In the genomic region with DNA sequence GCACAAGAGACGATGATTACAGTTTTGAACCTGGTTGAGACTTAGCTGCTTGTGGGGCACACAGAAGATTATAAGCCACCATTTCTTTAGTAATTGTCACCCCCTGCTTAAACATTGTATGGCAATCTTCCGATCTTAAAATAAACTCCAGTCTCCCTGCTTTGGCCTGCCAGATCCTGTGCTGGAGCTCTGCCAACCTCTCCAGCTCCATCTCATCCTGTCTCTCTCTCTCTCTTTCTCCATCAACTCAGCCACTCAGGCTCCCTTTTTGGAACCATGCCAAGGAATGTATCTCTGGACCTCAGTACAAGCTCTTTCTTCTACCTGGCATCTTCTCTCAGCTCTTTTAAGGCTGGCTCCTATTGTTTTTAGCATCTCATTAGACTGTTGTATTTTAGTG, we compare ENCODE assay signal across 18 cellular contexts.
DNase-seq lines count a peak whose midpoint lies in the region; ATAC-seq and TF ChIP-seq lines count a peak whose summit lies in the region.
"Had no signal": no experiment of that assay in that cellular context is flagged by ENCODE, and none has a peak within 500 bp of the region (broad histone marks: within the 10 kb centered on the region; RNA-seq: fewer than 3 reads in every experiment).

No MANE protein-coding gene starts in this region.

- CTCF ChIA-PET in SK-N-SH (lab: Yijun Ruan, JAX) = interaction anchor here (1.6 kb wide), 1 partner anchor 8 kb away, joined by 3 read pairs; no protein-coding TSS in a partner anchor

- H3K4me1 ChIP-seq in SK-N-SH (ENCODE audit: control insufficient read depth in 1 of 2, insufficient read depth in 2 of 2, low read depth in 1 of 2, low read length in 1 of 2) (peaks cover 0 to 15% of the 10 kb centered on the region in 2 experiments; a peak in 2 of 4 replicates), left lung (no peaks in the 10 kb centered on the region)
- H3K4me1 ChIP-seq: breast epithelium, upper lobe of right lung had no signal

- TF ChIP-seq CTCF in SK-N-SH (IDR thresholded peaks at IDR 0.05) (no peak), left lung (IDR thresholded peaks at IDR 0.05) (no peak)

- no peak overlapping the region for H3K9ac ChIP-seq in SK-N-SH

- H3F3A ChIP-seq in SK-N-SH (replicated peaks; ENCODE audit: insufficient read depth) = no peaks in the 10 kb centered on the region

- H3K4me3 ChIP-seq in SK-N-SH (ENCODE audit: low read depth in 2 of 2, low read length in 1 of 2) = no peak overlapping the region
- no peak overlapping the region for H3K4me3 ChIP-seq in left lung
- H3K4me3 ChIP-seq: breast epithelium, skin epidermis, upper lobe of right lung had no signal

- H3K4me2 ChIP-seq in SK-N-SH = no peak overlapping the region

- DNase-seq in COR-L47 (lab: John Stamatoyannopoulos, UW) (peak; percentile 54), HT-29 (ENCODE audit: low spot score) (peak; percentile 3), SK-N-SH (peak; percentile 67), left lung (no peak), DMS153 (lab: John Stamatoyannopoulos, UW) (no peak), LoVo (ENCODE audit: low spot score) (no peak), activated gamma-delta T cell treated with Interleukin-2 at 50 U/mL for 16 hours (no peak)
- DNase-seq: HCEC 1CT; kidney; NK-92 treated with Interleukin-12 subunit alpha and Interleukin-12 subunit beta, amount 100 ng/mL, for 24 hours; stimulated activated CD4-positive, alpha-beta T cell treated with anti-CD3 and anti-CD28 coated beads, Interleukin-2, amount 100 ng/mL, for 48 hours; stimulated activated naive CD8-positive, alpha-beta T cell treated with anti-CD3 and anti-CD28 coated beads, Interleukin-15, amount 100 ng/mL, for 72 hours; upper lobe of right lung had no signal

- POLR2A ChIA-PET in SK-N-SH (lab: Yijun Ruan, JAX) = interaction anchor here (1.1 kb wide), 1 partner anchor 46 kb away, joined by 5 read pairs; no protein-coding TSS in a partner anchor

- intact Hi-C loops in left lung (cut with DNase I) = no loop called here

- H3K9me3 ChIP-seq in SK-N-SH (no peaks in the 10 kb centered on the region), left lung (no peaks in the 10 kb centered on the region)
- H3K9me3 ChIP-seq: breast epithelium, upper lobe of right lung had no signal

- no peaks in the 10 kb centered on the region for H3K36me3 ChIP-seq in SK-N-SH (replicated peaks in 1 of 2; ENCODE audit: control insufficient read depth in 1 of 2, insufficient read depth in 2 of 2, low read length in 1 of 2)
- H3K36me3 ChIP-seq in left lung = no peaks in the 10 kb centered on the region
- H3K36me3 ChIP-seq: breast epithelium, upper lobe of right lung had no signal

- H3K79me2 ChIP-seq in SK-N-SH (ENCODE audit: insufficient read depth) = no peaks in the 10 kb centered on the region

- peak in 1 of 2 experiments; percentile 87; a peak in 2 of 4 replicates for TF ChIP-seq EP300 in SK-N-SH (IDR thresholded peaks at IDR 0.05; ENCODE audit: borderline replicate concordance in 1 of 2, low read depth in 1 of 2, low read length in 1 of 2)

- WGBS in SK-N-SH (ENCODE audit: low lambda C conversion rate) = 11% methylated on average over 2 of the region's 2 CpGs

- no peak overlapping the region for H2AFZ ChIP-seq in SK-N-SH (ENCODE audit: low read depth)

- TF ChIP-seq RAD21 in SK-N-SH (IDR thresholded peaks at IDR 0.05; ENCODE audit: low read length) = peak; percentile 17; the same call in 1 of the 2 replicates

- H3K27ac ChIP-seq in SK-N-SH (ENCODE audit: low read depth in 2 of 2, low read length in 1 of 2) (peak overlapping the region in 1 of 2 experiments; percentile 92; a peak in 2 of 4 replicates), left lung (no peak overlapping the region)
- H3K27ac ChIP-seq: breast epithelium, HL-60, skin epidermis, upper lobe of right lung had no signal

- H3K27me3 ChIP-seq in SK-N-SH (ENCODE audit: insufficient read depth) (no peaks in the 10 kb centered on the region), left lung (no peaks in the 10 kb centered on the region)
- H3K27me3 ChIP-seq: breast epithelium, upper lobe of right lung had no signal

- no peaks in the 10 kb centered on the region for H3K9me2 ChIP-seq in SK-N-SH

- ATAC-seq in left lung (peak; percentile 12), HG03175 (IDR thresholded peaks at IDR 0.05; ENCODE audit: unreplicated experiment) (no peak)
- ATAC-seq: activated T-helper 17 cell treated with anti-CD3 and anti-CD28 coated beads, Interleukin-2, amount 50 U/mL, for 72 hours; stimulated activated naive CD8-positive, alpha-beta T cell treated with anti-CD3 and anti-CD28 coated beads, Interleukin-15, amount 100 ng/mL, for 72 hours had no signal

- H4K20me1 ChIP-seq in SK-N-SH (ENCODE audit: insufficient read depth) = no peaks in the 10 kb centered on the region

TF ChIP-seq in SK-N-SH, 30 proteins besides CTCF, POLR2A, EP300 and RAD21:
- TF ChIP-seq RCOR1 (IDR thresholded peaks at IDR 0.05; ENCODE audit: low read length) (peak; percentile 78), CHD2 (IDR thresholded peaks at IDR 0.05; ENCODE audit: low read length, partially characterized antibody) (peak; percentile 69), NFIC (IDR thresholded peaks at IDR 0.05; ENCODE audit: borderline replicate concordance) (peak; percentile 61; the same call in 1 of the 2 replicates), TCF12 (IDR thresholded peaks at IDR 0.05) (peak; percentile 18; the same call in 1 of the 2 replicates), GATA2 (CRISPR knock-in tag; IDR thresholded peaks at IDR 0.05) (peak; percentile 85), SMC3 (IDR thresholded peaks at IDR 0.05; ENCODE audit: low read depth, low read length) (peak; percentile 3; the same call in 1 of the 2 replicates), FOXJ3 (CRISPR knock-in tag; IDR thresholded peaks at IDR 0.05) (peak; percentile 80)
- TF ChIP-seq, protein P1, sequence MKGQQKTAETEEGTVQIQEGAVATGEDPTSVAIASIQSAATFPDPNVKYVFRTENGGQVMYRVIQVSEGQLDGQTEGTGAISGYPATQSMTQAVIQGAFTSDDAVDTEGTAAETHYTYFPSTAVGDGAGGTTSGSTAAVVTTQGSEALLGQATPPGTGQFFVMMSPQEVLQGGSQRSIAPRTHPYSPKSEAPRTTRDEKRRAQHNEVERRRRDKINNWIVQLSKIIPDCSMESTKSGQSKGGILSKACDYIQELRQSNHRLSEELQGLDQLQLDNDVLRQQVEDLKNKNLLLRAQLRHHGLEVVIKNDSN (IDR thresholded peaks at IDR 0.05; ENCODE audit: borderline replicate concordance, low read depth) = no peak
- TF ChIP-seq, protein P2, sequence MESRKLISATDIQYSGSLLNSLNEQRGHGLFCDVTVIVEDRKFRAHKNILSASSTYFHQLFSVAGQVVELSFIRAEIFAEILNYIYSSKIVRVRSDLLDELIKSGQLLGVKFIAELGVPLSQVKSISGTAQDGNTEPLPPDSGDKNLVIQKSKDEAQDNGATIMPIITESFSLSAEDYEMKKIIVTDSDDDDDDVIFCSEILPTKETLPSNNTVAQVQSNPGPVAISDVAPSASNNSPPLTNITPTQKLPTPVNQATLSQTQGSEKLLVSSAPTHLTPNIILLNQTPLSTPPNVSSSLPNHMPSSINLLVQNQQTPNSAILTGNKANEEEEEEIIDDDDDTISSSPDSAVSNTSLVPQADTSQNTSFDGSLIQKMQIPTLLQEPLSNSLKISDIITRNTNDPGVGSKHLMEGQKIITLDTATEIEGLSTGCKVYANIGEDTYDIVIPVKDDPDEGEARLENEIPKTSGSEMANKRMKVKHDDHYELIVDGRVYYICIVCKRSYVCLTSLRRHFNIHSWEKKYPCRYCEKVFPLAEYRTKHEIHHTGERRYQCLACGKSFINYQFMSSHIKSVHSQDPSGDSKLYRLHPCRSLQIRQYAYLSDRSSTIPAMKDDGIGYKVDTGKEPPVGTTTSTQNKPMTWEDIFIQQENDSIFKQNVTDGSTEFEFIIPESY (IDR thresholded peaks at IDR 0.05; ENCODE audit: borderline replicate concordance, low read depth) = no peak

Comparison
In these comparisons a context has a peak if more than half of its experiments do, and no peak if none do; other contexts are left out.
1. DNase-seq: peak in COR-L47 (single experiment), HT-29 (single experiment) and SK-N-SH (single experiment); none in left lung (0 of 2), DMS153 (single experiment), LoVo (single experiment) and activated gamma-delta T cell treated with Interleukin-2 at 50 U/mL for 16 hours (single experiment).